In the genomic region with DNA sequence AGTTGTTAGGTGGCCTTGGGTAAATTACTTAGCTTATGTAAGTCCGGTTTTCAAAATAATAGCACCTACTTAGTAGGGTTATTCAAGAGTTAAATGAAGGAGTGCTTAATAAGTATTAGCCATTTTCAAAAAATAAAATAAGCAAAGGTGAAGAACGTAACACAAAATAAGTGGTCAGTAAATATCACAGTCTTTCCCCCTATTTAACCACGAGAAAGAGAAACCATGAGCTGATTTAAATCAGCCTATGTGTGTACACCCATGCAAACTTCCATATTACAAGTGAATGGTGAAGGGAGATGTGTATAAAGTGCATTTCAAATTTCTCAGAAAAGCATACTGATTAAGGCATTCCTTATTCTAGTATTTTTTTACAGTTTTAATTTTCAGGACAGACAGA, we compare ENCODE assay signal across 10 cellular contexts.
DNase-seq lines count a peak whose midpoint lies in the region; ATAC-seq and TF ChIP-seq lines count a peak whose summit lies in the region.
"Had no signal": no experiment of that assay in that cellular context is flagged by ENCODE, and none has a peak within 500 bp of the region (broad histone marks: within the 10 kb centered on the region; RNA-seq: fewer than 3 reads in every experiment).

No MANE protein-coding gene starts in this region.

- no peak overlapping the region for H2AFZ ChIP-seq in OCI-LY1 (ENCODE audit: low read length)

- no peaks in the 10 kb centered on the region for H3K27me3 ChIP-seq in OCI-LY1 (ENCODE audit: insufficient read depth, low read length)
- H3K27me3 ChIP-seq in effector memory CD4-positive, alpha-beta T cell (replicated peaks; ENCODE audit: control insufficient read depth, insufficient read depth, low read length, poor library complexity, severe bottlenecking), result no peaks in the 10 kb centered on the region

- H3K4me3 ChIP-seq in OCI-LY1 (ENCODE audit: low read depth, low read length, poor library complexity, severe bottlenecking), result peak overlapping the region; percentile 72
- H3K4me3 ChIP-seq in effector memory CD4-positive, alpha-beta T cell (ENCODE audit: insufficient read depth, low read depth, low read length, poor library complexity, severe bottlenecking), result peak overlapping the region; percentile 78

- H3K27ac ChIP-seq in OCI-LY1 (ENCODE audit: low read depth, low read length, poor library complexity, severe bottlenecking), result peak overlapping the region; percentile 98
- peak overlapping the region; percentile 94 for H3K27ac ChIP-seq in effector memory CD4-positive, alpha-beta T cell (ENCODE audit: insufficient read depth, low read length, poor library complexity, severe bottlenecking)

- no peak for TF ChIP-seq CTCF in OCI-LY1 (IDR thresholded peaks at IDR 0.05; ENCODE audit: low read length)

- H3K4me3 Mint-ChIP-seq in stimulated activated naive CD8-positive, alpha-beta T cell treated with anti-CD3 and anti-CD28 coated beads, Interleukin-15, amount 100 ng/mL, for 72 hours, result peak overlapping the region; percentile 76 to 89

- H3F3A ChIP-seq in OCI-LY1 (ENCODE audit: insufficient read depth, low read length), result no peaks in the 10 kb centered on the region

- H3K9me2 ChIP-seq in OCI-LY1 (ENCODE audit: low read depth, low read length), result no peaks in the 10 kb centered on the region

- H4K20me1 ChIP-seq in OCI-LY1 (ENCODE audit: insufficient read depth, low read length), result no peaks in the 10 kb centered on the region

- peaks cover 98% of the 10 kb centered on the region for H3K4me1 ChIP-seq in OCI-LY1 (ENCODE audit: insufficient read depth, low read length, severe bottlenecking)
- peaks cover 46% of the 10 kb centered on the region for H3K4me1 ChIP-seq in effector memory CD4-positive, alpha-beta T cell (ENCODE audit: control insufficient read depth, insufficient read depth, low read length, poor library complexity, severe bottlenecking)

- peak overlapping the region; percentile 93 to 99 for H3K27ac Mint-ChIP-seq in stimulated activated naive CD8-positive, alpha-beta T cell treated with anti-CD3 and anti-CD28 coated beads, Interleukin-15, amount 100 ng/mL, for 72 hours

- peak overlapping the region; percentile 93 for H3K9ac ChIP-seq in OCI-LY1 (ENCODE audit: low read length)

- peak overlapping the region; percentile 84 for H3K4me2 ChIP-seq in OCI-LY1 (ENCODE audit: low read length)

- H3K9me3 ChIP-seq in OCI-LY1 (ENCODE audit: low read length), result no peaks in the 10 kb centered on the region
- H3K9me3 ChIP-seq in effector memory CD4-positive, alpha-beta T cell (ENCODE audit: control insufficient read depth, low read length), result no peaks in the 10 kb centered on the region

- peaks cover 18% of the 10 kb centered on the region for H3K36me3 ChIP-seq in OCI-LY1 (ENCODE audit: insufficient read depth, low read length)
- peaks cover 7% of the 10 kb centered on the region for H3K36me3 ChIP-seq in effector memory CD4-positive, alpha-beta T cell (ENCODE audit: control insufficient read depth, insufficient read depth, low read length)

- H3K4me1 Mint-ChIP-seq in stimulated activated naive CD8-positive, alpha-beta T cell treated with anti-CD3 and anti-CD28 coated beads, Interleukin-15, amount 100 ng/mL, for 72 hours, result peaks cover 57% of the 10 kb centered on the region

- H3K9me3 Mint-ChIP-seq in stimulated activated naive CD8-positive, alpha-beta T cell treated with anti-CD3 and anti-CD28 coated beads, Interleukin-15, amount 100 ng/mL, for 72 hours, result peaks cover 6% of the 10 kb centered on the region in 2 donors

- peaks cover 59% of the 10 kb centered on the region for H3K79me2 ChIP-seq in OCI-LY1 (ENCODE audit: insufficient read depth, low read length)

- no peak for DNase-seq in activated CD4-positive, CD25-positive, alpha-beta regulatory T cell treated with anti-CD3 and anti-CD28 coated beads, Interleukin-2, amount 50 U/mL, for 72 hours
- no peak for DNase-seq in effector memory CD4-positive, alpha-beta T cell
- DNase-seq in stimulated activated naive CD8-positive, alpha-beta T cell treated with anti-CD3 and anti-CD28 coated beads, Interleukin-15, amount 100 ng/mL, for 72 hours, result no peak
- DNase-seq in NCI-H446 (lab: John Stamatoyannopoulos, UW), result no peak
- DNase-seq in UCSD-AML1 (lab: John Stamatoyannopoulos, UW; ENCODE audit: unreplicated experiment), result no peak
- DNase-seq in activated gamma-delta T cell (lab: John Stamatoyannopoulos, UW), result no peak
- DNase-seq: HCEC 1CT, kidney had no signal

- H3K27me3 Mint-ChIP-seq in stimulated activated naive CD8-positive, alpha-beta T cell treated with anti-CD3 and anti-CD28 coated beads, Interleukin-15, amount 100 ng/mL, for 72 hours, result no peaks in the 10 kb centered on the region

- ATAC-seq in activated CD4-positive, CD25-positive, alpha-beta regulatory T cell treated with anti-CD3 and anti-CD28 coated beads, Interleukin-2, amount 50 U/mL, for 24 hours, result peak; percentile 15 to 17
- peak; percentile 42 for ATAC-seq in stimulated activated naive CD8-positive, alpha-beta T cell treated with anti-CD3 and anti-CD28 coated beads, Interleukin-15, amount 100 ng/mL, for 72 hours
